In the genomic region with DNA sequence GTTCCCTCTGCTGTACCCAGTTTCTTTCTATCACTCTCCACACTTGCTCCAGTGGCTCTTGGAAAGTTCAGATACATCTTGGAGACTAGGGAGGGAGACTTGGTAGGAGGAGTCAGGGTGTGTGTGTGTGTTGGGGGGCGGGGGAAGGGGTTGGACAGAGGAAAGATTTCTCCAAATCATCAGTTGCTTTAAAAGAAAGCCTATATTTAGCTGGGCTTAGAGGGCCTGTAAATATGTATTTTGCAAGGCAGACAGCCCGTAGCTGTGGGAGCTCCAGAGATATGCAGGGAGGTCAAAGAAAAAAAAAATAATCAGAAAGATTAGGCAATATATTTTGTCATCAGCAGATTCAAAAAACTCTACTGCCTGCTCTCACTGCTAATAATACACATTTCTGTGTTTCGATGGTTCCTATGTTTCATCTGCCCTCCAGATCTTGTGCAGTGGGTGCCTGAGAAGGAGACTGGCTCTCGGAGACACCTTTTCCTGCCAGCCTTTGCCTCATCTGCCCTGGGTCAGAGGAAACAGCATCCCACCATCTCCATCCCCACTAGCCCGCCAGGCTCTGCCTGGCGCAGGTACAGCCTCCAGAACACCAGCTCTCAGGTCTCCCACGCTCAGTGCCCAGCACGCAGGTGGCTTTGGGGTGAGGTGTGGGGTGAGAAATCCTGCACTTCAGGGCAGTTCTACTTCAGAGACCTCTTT, we compare ENCODE assay signal across 10 cellular contexts. TPM values are rescaled to one million over a fixed set of nuclear protein-coding genes. Genes with fewer than 3 reads are reported as not detected.
A peak's percentile ranks its signal among the peaks of the same experiment; 100 is the strongest.
DNase-seq lines count a peak whose midpoint lies in the region; ATAC-seq and TF ChIP-seq lines count a peak whose summit lies in the region.
"Had no signal": no experiment of that assay in that cellular context is flagged by ENCODE, and none has a peak within 500 bp of the region (broad histone marks: within the 10 kb centered on the region; RNA-seq: fewer than 3 reads in every experiment).

No MANE protein-coding gene starts in this region.

- peak overlapping the region; percentile 70; the same call in 1 of the 2 replicates for H3K27ac ChIP-seq in IMR-90 (ENCODE audit: insufficient read depth, low read length)
- peak overlapping the region; percentile 98 for H3K27ac ChIP-seq in RWPE1
- peak overlapping the region; percentile 50 for H3K27ac ChIP-seq in right cardiac atrium (ENCODE audit: low read length)
- H3K27ac ChIP-seq in subcutaneous abdominal adipose tissue (ENCODE audit: low read depth, low read length), result peak overlapping the region; percentile 70

- H4K5ac ChIP-seq in IMR-90 (ENCODE audit: low read depth, low read length), result peak overlapping the region; percentile 26

- H3K36me3 Mint-ChIP-seq in activated CD4-positive, alpha-beta T cell treated with anti-CD3 and anti-CD28 coated beads, Interleukin-2, amount 10 ng/mL, durations not matched to agents 24 days and 14 days (ENCODE audit: low read depth), result peaks cover 2% of the 10 kb centered on the region

- no peaks in the 10 kb centered on the region for H4K20me1 ChIP-seq in IMR-90 (ENCODE audit: insufficient read depth, low read length)

- no peaks in the 10 kb centered on the region for H3K9me3 Mint-ChIP-seq in activated CD4-positive, alpha-beta T cell treated with anti-CD3 and anti-CD28 coated beads, Interleukin-2, amount 10 ng/mL, durations not matched to agents 24 days and 14 days

- H3K4ac ChIP-seq in IMR-90 (ENCODE audit: low read depth, low read length), result peak overlapping the region; percentile 3; the same call in 1 of the 2 replicates

- no peak overlapping the region for H4K91ac ChIP-seq in IMR-90 (ENCODE audit: insufficient read depth, low read depth, low read length)

- no peak for TF ChIP-seq POLR2A in IMR-90 (IDR thresholded peaks at IDR 0.05; ENCODE audit: low read depth, low read length)

- peaks cover 9% of the 10 kb centered on the region for H3K4me1 ChIP-seq in IMR-90 (ENCODE audit: control insufficient read depth, insufficient read depth, low read length)
- H3K4me1 ChIP-seq in right cardiac atrium (ENCODE audit: control insufficient read depth, insufficient read depth, low read length), result peaks cover 14% of the 10 kb centered on the region
- H3K4me1 ChIP-seq in subcutaneous abdominal adipose tissue (ENCODE audit: control insufficient read depth in 5 of 5, insufficient read depth in 5 of 5, low read length in 5 of 5), result peaks cover 16 to 51% (median 46%) of the 10 kb centered on the region in 5 donors

- TF ChIP-seq RAD21 in IMR-90 (IDR thresholded peaks at IDR 0.05; ENCODE audit: low read length), result no peak

- H3K23ac ChIP-seq in IMR-90 (ENCODE audit: low read depth, low read length), result no peak overlapping the region

- no peak overlapping the region for H3K56ac ChIP-seq in IMR-90 (ENCODE audit: extremely low read depth, insufficient read depth, low read length)

- no peak overlapping the region for H2AK5ac ChIP-seq in IMR-90 (ENCODE audit: low read depth, low read length)

- 0 out of 2 replicates have a peak overlapping the region, but pooled peaks have one; percentile 16 for H3K14ac ChIP-seq in IMR-90 (replicated peaks; ENCODE audit: low read depth, low read length)

- H3K27me3 ChIP-seq in IMR-90 (ENCODE audit: control insufficient read depth, insufficient read depth, low read length) (no peaks in the 10 kb centered on the region), right cardiac atrium (ENCODE audit: control insufficient read depth, insufficient read depth) (no peaks in the 10 kb centered on the region), subcutaneous abdominal adipose tissue (ENCODE audit: control insufficient read depth in 5 of 5, insufficient read depth in 4 of 5, low read length in 5 of 5) (no peaks in the 10 kb centered on the region)

- peak overlapping the region; percentile 58 for H2AFZ ChIP-seq in IMR-90 (replicated peaks; ENCODE audit: low read length, poor library complexity)

- dilution Hi-C loops in IMR-90 (cut with HindIII; ENCODE audit: low sequenced_read_pairs, unreplicated experiment), result no loop called here

- peak overlapping the region in 1 of 2 experiments; percentile 31; a peak in 2 of 4 replicates for H4K8ac ChIP-seq in IMR-90 (ENCODE audit: low read depth in 2 of 2, low read length in 2 of 2)

- H3K79me1 ChIP-seq in IMR-90 (ENCODE audit: low read depth in 1 of 2, low read length in 2 of 2), result peaks cover 0 to 23% of the 10 kb centered on the region in 2 experiments; a peak in 2 of 4 replicates

- peak overlapping the region; percentile 14; the same call in 1 of the 2 replicates for H3K18ac ChIP-seq in IMR-90 (ENCODE audit: low read depth, low read length)

- in situ Hi-C loops in IMR-90 (cut with MboI; ENCODE audit: low sequenced_read_pairs), result no loop called here

- peaks cover 37% of the 10 kb centered on the region for H3K4me1 Mint-ChIP-seq in activated CD4-positive, alpha-beta T cell treated with anti-CD3 and anti-CD28 coated beads, Interleukin-2, amount 10 ng/mL, durations not matched to agents 24 days and 14 days

- no peaks in the 10 kb centered on the region for H3K36me3 ChIP-seq in IMR-90 (ENCODE audit: control insufficient read depth, insufficient read depth, low read length)
- H3K36me3 ChIP-seq in subcutaneous abdominal adipose tissue (ENCODE audit: control insufficient read depth in 5 of 5, insufficient read depth in 5 of 5, low read length in 5 of 5), result no peaks in the 10 kb centered on the region

- POLR2A ChIA-PET in IMR-90 (lab: Charles Lee; ENCODE audit: unreplicated experiment) (no interaction called here), RWPE1 (lab: Yijun Ruan, JAX; ENCODE audit: low non-redundant PET) (no interaction called here)

- H2BK5ac ChIP-seq in IMR-90 (ENCODE audit: low read depth, low read length, poor library complexity, severe bottlenecking), result no peak overlapping the region

- H3K4me2 ChIP-seq in IMR-90 (ENCODE audit: low read depth, low read length), result peak overlapping the region; percentile 35

- CTCF ChIA-PET in IMR-90 (lab: Yijun Ruan, JAX), result no interaction called here
- CTCF ChIA-PET in RWPE1 (lab: Yijun Ruan, JAX), result no interaction called here

- no peak overlapping the region for H2BK15ac ChIP-seq in IMR-90 (ENCODE audit: low read depth, low read length)

- ATAC-seq in IMR-90 (ENCODE audit: low read depth) (peak; percentile 38), right cardiac atrium (peak; percentile 5 to 30), GM19351 (IDR thresholded peaks at IDR 0.05; ENCODE audit: unreplicated experiment) (no peak)
- ATAC-seq: sciatic nerve had no signal

- H2AK9ac ChIP-seq in IMR-90 (replicated peaks; ENCODE audit: low read depth, low read length, poor library complexity), result no peak overlapping the region

- H3K4me3 ChIP-seq in IMR-90 (ENCODE audit: insufficient read depth, low read depth, low read length) (no peak overlapping the region), right cardiac atrium (ENCODE audit: low read length) (no peak overlapping the region), subcutaneous abdominal adipose tissue (ENCODE audit: low read depth in 1 of 5, low read length in 5 of 5) (no peak overlapping the region)

- H3K27me3 Mint-ChIP-seq in activated CD4-positive, alpha-beta T cell treated with anti-CD3 and anti-CD28 coated beads, Interleukin-2, amount 10 ng/mL, durations not matched to agents 24 days and 14 days, result no peaks in the 10 kb centered on the region

- DNase-seq in IMR-90 (peak; percentile 63), RWPE1 (ENCODE audit: low spot score) (no peak), right cardiac atrium (peak; percentile 59 to 80 (median 74)), iPS-NIHi7 (ENCODE audit: extremely low spot score) (no peak)
- DNase-seq in activated CD4-positive, alpha-beta T cell treated with anti-CD3 and anti-CD28 coated beads, Interleukin-2, amount 10 ng/mL, durations not matched to agents 24 days and 14 days, result no peak
- DNase-seq: NCI-H510A treated with DMSO at 0.1 percent for 48 hours had no signal

- H3K9me3 ChIP-seq in IMR-90 (ENCODE audit: control insufficient read depth, insufficient read depth, low read length), result no peaks in the 10 kb centered on the region
- H3K9me3 ChIP-seq in right cardiac atrium (ENCODE audit: control insufficient read depth, low read length), result no peaks in the 10 kb centered on the region
- H3K9me3 ChIP-seq in subcutaneous abdominal adipose tissue (ENCODE audit: control insufficient read depth in 5 of 5, low read length in 5 of 5), result no peaks in the 10 kb centered on the region

- WGBS in IMR-90 (ENCODE audit: extremely low coverage in 2 of 2, insufficient read length in 1 of 2), 2 experiments, result 38% methylated on average over 1 of the region's 8 CpGs; no CpG with 5 or more reads in 1 of the 2 experiments
- WGBS in right cardiac atrium, result 55% methylated on average over 8 of the region's 8 CpGs

- intact Hi-C loops in IMR-90 (cut with micrococcal nuclease) (no loop called here), right cardiac atrium (cut with DNase I) (loop anchor here in 1 of 4 donors (10.0 kb wide), 1 partner anchor 60 kb away; the partner anchor contains the start of gene PDK2)
- intact Hi-C loops in activated CD4-positive, alpha-beta T cell treated with anti-CD3 and anti-CD28 coated beads, Interleukin-2, amount 10 ng/mL, durations not matched to agents 24 days and 14 days (cut with micrococcal nuclease), result no loop called here

- no peak overlapping the region for H2BK20ac ChIP-seq in IMR-90 (ENCODE audit: low read depth, low read length)

- H3K9me1 ChIP-seq in IMR-90 (ENCODE audit: insufficient read depth, low read length), result peaks cover 4% of the 10 kb centered on the region; the same call in 1 of the 2 replicates

- TF ChIP-seq CTCF in IMR-90 (conservative IDR thresholded peaks at IDR 0.05; ENCODE audit: low read depth, low read length), result no peak
- TF ChIP-seq CTCF in RWPE1 (conservative IDR thresholded peaks at IDR 0.05; ENCODE audit: low read depth), result no peak

- H3K9ac ChIP-seq in IMR-90 (ENCODE audit: low read depth, low read length), result 0 out of 2 replicates have a peak overlapping the region, but pooled peaks have one; percentile 41
- peak overlapping the region in 2 of 5 donors; percentile 64 to 69 for H3K9ac ChIP-seq in subcutaneous abdominal adipose tissue (ENCODE audit: low read length in 5 of 5)

- BruUV-seq in IMR-90 (replicated peaks; lab: Mats Ljungman, UMichigan), result no TSS peak

- no peak overlapping the region for H3K27ac Mint-ChIP-seq in activated CD4-positive, alpha-beta T cell treated with anti-CD3 and anti-CD28 coated beads, Interleukin-2, amount 10 ng/mL, durations not matched to agents 24 days and 14 days

- H3K4me3 Mint-ChIP-seq in activated CD4-positive, alpha-beta T cell treated with anti-CD3 and anti-CD28 coated beads, Interleukin-2, amount 10 ng/mL, durations not matched to agents 24 days and 14 days, result no peak overlapping the region

- no peak overlapping the region for H2BK120ac ChIP-seq in IMR-90 (ENCODE audit: low read depth, low read length)

RNA-seq across cellular contexts. Expression of gene PPP1R9B, which starts 4.8 kb away (rescaled TPM):
- total RNA-seq in IMR-90 (2012; rRNA removed) (28.0 and 38.6 TPM in 2 replicates), right cardiac atrium (10 to 100 TPM; 33.2 to 40.7 (median 36.1) TPM)
- polyA plus RNA-seq in IMR-90 (2012; rRNA removed) (23.0 and 25.8 TPM in 2 replicates), right cardiac atrium (26.5 TPM)
- 16.2 and 19.3 TPM in 2 replicates for polyA plus RNA-seq in IMR-90 (2012; cell fraction: cytosol; rRNA removed)
- polyA plus RNA-seq in IMR-90 (2012; cell fraction: nucleus; rRNA removed; ENCODE audit: low replicate concordance), result 42.2 and 55.1 TPM in 2 replicates
- total RNA-seq in activated CD4-positive, alpha-beta T cell treated with anti-CD3 and anti-CD28 coated beads, Interleukin-2, amount 10 ng/mL, durations not matched to agents 24 days and 14 days, result 90.1 and 91.3 TPM in 2 replicates

RNA-seq across cellular contexts. Expression of gene SGCA, which starts 10.5 kb away (rescaled TPM):
- not detected in 2 replicates for total RNA-seq in IMR-90 (2012; rRNA removed)
- polyA plus RNA-seq in IMR-90 (2012; rRNA removed), result 0.19 and 0.55 TPM in 2 replicates
- 0.36 and 0.43 TPM in 2 replicates for polyA plus RNA-seq in IMR-90 (2012; cell fraction: cytosol; rRNA removed)
- 0.34 TPM in 1 of 2 replicates, not detected in the other for polyA plus RNA-seq in IMR-90 (2012; cell fraction: nucleus; rRNA removed; ENCODE audit: low replicate concordance)
- 100 to 1,000 TPM; 127 to 150 (median 133) TPM for total RNA-seq in right cardiac atrium
- 156 TPM for polyA plus RNA-seq in right cardiac atrium
- total RNA-seq in activated CD4-positive, alpha-beta T cell treated with anti-CD3 and anti-CD28 coated beads, Interleukin-2, amount 10 ng/mL, durations not matched to agents 24 days and 14 days, result 0.30 TPM in 1 of 2 replicates, not detected in the other
- total RNA-seq: bronchial epithelial cell had no signal

RNA-seq across cellular contexts. Expression of gene SAMD14, which starts 25.3 kb away (rescaled TPM):
- total RNA-seq in IMR-90 (2012; rRNA removed) (1.4 TPM in 2 replicates), right cardiac atrium (1 to 10 TPM; 2.4 to 4.0 (median 3.5) TPM)
- polyA plus RNA-seq in IMR-90 (2012; rRNA removed) (6.2 and 6.7 TPM in 2 replicates), right cardiac atrium (3.3 TPM)
- 2.7 and 5.4 TPM in 2 replicates for polyA plus RNA-seq in IMR-90 (2012; cell fraction: cytosol; rRNA removed)
- 20.9 and 34.4 TPM in 2 replicates for polyA plus RNA-seq in IMR-90 (2012; cell fraction: nucleus; rRNA removed; ENCODE audit: low replicate concordance)
- 1.0 and 1.2 TPM in 2 replicates for total RNA-seq in activated CD4-positive, alpha-beta T cell treated with anti-CD3 and anti-CD28 coated beads, Interleukin-2, amount 10 ng/mL, durations not matched to agents 24 days and 14 days

RNA-seq across cellular contexts. Expression of gene COL1A1, which starts 46.2 kb away (rescaled TPM):
- 1,825 and 2,180 TPM in 2 replicates for total RNA-seq in IMR-90 (2012; rRNA removed)
- 4,117 and 4,350 TPM in 2 replicates for polyA plus RNA-seq in IMR-90 (2012; rRNA removed)
- polyA plus RNA-seq in IMR-90 (2012; cell fraction: cytosol; rRNA removed), result 6,648 and 7,973 TPM in 2 replicates
- 7,018 and 18,611 TPM in 2 replicates for polyA plus RNA-seq in IMR-90 (2012; cell fraction: nucleus; rRNA removed; ENCODE audit: low replicate concordance)
- 100 to 1,000 TPM in 1 of 4 donors, 10 to 100 TPM in 3; 58.4 to 138 (median 74.3) TPM for total RNA-seq in right cardiac atrium
- 24.8 TPM for polyA plus RNA-seq in right cardiac atrium
- 1.6 and 2.0 TPM in 2 replicates for total RNA-seq in activated CD4-positive, alpha-beta T cell treated with anti-CD3 and anti-CD28 coated beads, Interleukin-2, amount 10 ng/mL, durations not matched to agents 24 days and 14 days

Comparison
In these comparisons a context has a peak if more than half of its experiments do, and no peak if none do; other contexts are left out.
1. DNase-seq: peak in IMR-90 (single experiment) and right cardiac atrium (3 of 3); none in RWPE1 (single experiment), activated CD4-positive, alpha-beta T cell treated with anti-CD3 and anti-CD28 coated beads, Interleukin-2, amount 10 ng/mL, durations not matched to agents 24 days and 14 days (single experiment) and iPS-NIHi7 (single experiment).
2. RNA of gene SGCA, which starts 10.5 kb away (total RNA-seq): 127 to 150 TPM in right cardiac atrium; 0.30 TPM in activated CD4-positive, alpha-beta T cell treated with anti-CD3 and anti-CD28 coated beads, Interleukin-2, amount 10 ng/mL, durations not matched to agents 24 days and 14 days and not detected in IMR-90; every median in the first group is over 10 times any median in the second.
3. Peak in every context shown above with its lines, with median percentiles within 50 percentile points of each other: H3K27ac ChIP-seq.